8 cellular contexts compared by ENCODE assay signal in genomic region chr9:69180670-69181069, GRCh38. TPM values are rescaled to one million over a fixed set of nuclear protein-coding genes. Genes with fewer than 3 reads are reported as not detected.
DNase-seq lines count a peak whose midpoint lies in the region; ATAC-seq and TF ChIP-seq lines count a peak whose summit lies in the region.

No MANE protein-coding gene starts in this region.

- no peak overlapping the region for H3K23ac ChIP-seq in mesenchymal stem cell (ENCODE audit: low read length in 2 of 2)

- no peak overlapping the region for H3K4me2 ChIP-seq in mesenchymal stem cell (ENCODE audit: low read length, poor library complexity, severe bottlenecking)

- no peak overlapping the region for H2BK120ac ChIP-seq in mesenchymal stem cell (ENCODE audit: low read depth, low read length)

- H3K4me1 ChIP-seq in mesenchymal stem cell (ENCODE audit: control insufficient read depth, insufficient read depth, low read depth, low read length) (peaks cover 7% of the 10 kb centered on the region), urinary bladder (ENCODE audit: insufficient read depth) (peaks cover 2% of the 10 kb centered on the region)

- H3K4me3 ChIP-seq in cardiac fibroblast (replicated peaks in 1 of 2; ENCODE audit: low read depth in 2 of 2, low read length in 2 of 2) (peak overlapping the region in 1 of 2 donors; percentile 4), mesenchymal stem cell (ENCODE audit: insufficient read depth in 1 of 2, low read depth in 1 of 2, low read length in 2 of 2) (no peak overlapping the region), urinary bladder (ENCODE audit: low read depth, low read length) (no peak overlapping the region)

- H3K27me3 ChIP-seq in mesenchymal stem cell (ENCODE audit: control insufficient read depth in 1 of 2, insufficient read depth in 1 of 2, low read length in 2 of 2), result no peaks in the 10 kb centered on the region

- peaks cover 10% of the 10 kb centered on the region for H3K36me3 Mint-ChIP-seq in stimulated activated memory B cell treated with anti-CD40 and anti-IgM and Interleukin-4, amounts not matched to agents 10 μg/mL and 1 μg/mL and 100 μg/mL, for 72 hours

- no peak overlapping the region for H2AFZ ChIP-seq in mesenchymal stem cell (ENCODE audit: low read depth, low read length)

- H4K91ac ChIP-seq in mesenchymal stem cell (ENCODE audit: low read length), result no peak overlapping the region

- H3K9ac ChIP-seq in mesenchymal stem cell (ENCODE audit: low read length), result peak overlapping the region; percentile 59

- no peak overlapping the region for H3K18ac ChIP-seq in mesenchymal stem cell (ENCODE audit: low read depth in 1 of 2, low read length in 2 of 2)

- no peak overlapping the region for H4K8ac ChIP-seq in mesenchymal stem cell (ENCODE audit: low read length)

- peak overlapping the region; percentile 78 for H3K27ac ChIP-seq in mesenchymal stem cell (ENCODE audit: low read length, poor library complexity, severe bottlenecking)
- peak overlapping the region; percentile 18 for H3K27ac ChIP-seq in urinary bladder (ENCODE audit: low read depth)

- H2BK12ac ChIP-seq in mesenchymal stem cell (ENCODE audit: low read length in 2 of 2), result no peak overlapping the region

- H3K79me1 ChIP-seq in mesenchymal stem cell (replicated peaks; ENCODE audit: low read length, poor library complexity, severe bottlenecking), result peaks cover 22% of the 10 kb centered on the region

- no peak for TF ChIP-seq CTCF in cardiac fibroblast (IDR thresholded peaks at IDR 0.05; ENCODE audit: low read depth, low read length)

- no peak overlapping the region for H2AK5ac ChIP-seq in mesenchymal stem cell (ENCODE audit: low read length, severe bottlenecking)

- peaks cover 15% of the 10 kb centered on the region for H3K4me1 Mint-ChIP-seq in stimulated activated memory B cell treated with anti-CD40 and anti-IgM and Interleukin-4, amounts not matched to agents 10 μg/mL and 1 μg/mL and 100 μg/mL, for 72 hours

- no peak overlapping the region for H3K4me3 Mint-ChIP-seq in stimulated activated memory B cell treated with anti-CD40 and anti-IgM and Interleukin-4, amounts not matched to agents 10 μg/mL and 1 μg/mL and 100 μg/mL, for 72 hours

- 0% methylated on average over 2 of the region's 2 CpGs for WGBS in mesenchymal stem cell
- WGBS in urinary bladder, result 20% methylated on average over 2 of the region's 2 CpGs

- no peaks in the 10 kb centered on the region for H3K27me3 Mint-ChIP-seq in stimulated activated memory B cell treated with anti-CD40 and anti-IgM and Interleukin-4, amounts not matched to agents 10 μg/mL and 1 μg/mL and 100 μg/mL, for 72 hours

- H3K36me3 ChIP-seq in mesenchymal stem cell (ENCODE audit: control insufficient read depth in 1 of 2, insufficient read depth in 2 of 2, low read depth in 1 of 2, low read length in 2 of 2), result no peaks in the 10 kb centered on the region
- peaks cover 2% of the 10 kb centered on the region for H3K36me3 ChIP-seq in urinary bladder (ENCODE audit: insufficient read depth)

- DNase-seq in activated T-cell treated with anti-CD3 and anti-CD28 coated beads for 4 hours (peak; percentile 9), SW480 (ENCODE audit: low spot score) (peak; percentile 94), cardiac fibroblast (ENCODE audit: low read depth in 2 of 2) (peak; percentile 94 to 98), mesenchymal stem cell (peak; percentile 96), DMS114 treated with DMSO at 0.1 percent for 48 hours (lab: John Stamatoyannopoulos, UW; ENCODE audit: unreplicated experiment) (no peak)
- no peak for DNase-seq in activated T-cell treated with anti-CD3 and anti-CD28 coated beads, Interleukin-2, amount 50 U/mL, for 1 hour

- ATAC-seq in stimulated activated memory B cell treated with anti-CD40 and anti-IgM and Interleukin-4, amounts not matched to agents 10 μg/mL and 1 μg/mL and 100 μg/mL, for 72 hours, result no peak

- H3K9me3 Mint-ChIP-seq in stimulated activated memory B cell treated with anti-CD40 and anti-IgM and Interleukin-4, amounts not matched to agents 10 μg/mL and 1 μg/mL and 100 μg/mL, for 72 hours, result no peaks in the 10 kb centered on the region

- no peak overlapping the region for H2BK5ac ChIP-seq in mesenchymal stem cell (ENCODE audit: low read depth, low read length, poor library complexity, severe bottlenecking)

- no peaks in the 10 kb centered on the region for H3K9me3 ChIP-seq in mesenchymal stem cell (ENCODE audit: control insufficient read depth, low read length)

- H3K27ac Mint-ChIP-seq in stimulated activated memory B cell treated with anti-CD40 and anti-IgM and Interleukin-4, amounts not matched to agents 10 μg/mL and 1 μg/mL and 100 μg/mL, for 72 hours, result no peak overlapping the region

- H3K4ac ChIP-seq in mesenchymal stem cell (ENCODE audit: low read depth in 1 of 2, low read length in 2 of 2), result no peak overlapping the region

- H2BK15ac ChIP-seq in mesenchymal stem cell (ENCODE audit: low read depth, poor library complexity, severe bottlenecking), result no peak overlapping the region

- no peak overlapping the region for H3K14ac ChIP-seq in mesenchymal stem cell (ENCODE audit: low read length in 2 of 2)

RNA-seq across cellular contexts. Expression of gene TJP2, which starts 6.6 kb away (rescaled TPM):
- 14.6 TPM for polyA plus RNA-seq in mesenchymal stem cell (2013, experiment 1 of 2)
- polyA plus RNA-seq in mesenchymal stem cell (2013, experiment 2 of 2), result 13.8 TPM
- 72.1 TPM for total RNA-seq in urinary bladder
- 56.3 TPM for polyA plus RNA-seq in urinary bladder

Comparison
In these comparisons a context has a peak if more than half of its experiments do, and no peak if none do; other contexts are left out.
1. DNase-seq: peak in activated T-cell treated with anti-CD3 and anti-CD28 coated beads for 4 hours (single experiment), SW480 (single experiment), cardiac fibroblast (2 of 2) and mesenchymal stem cell (single experiment); none in activated T-cell treated with anti-CD3 and anti-CD28 coated beads, Interleukin-2, amount 50 U/mL, for 1 hour (single experiment) and DMS114 treated with DMSO at 0.1 percent for 48 hours (single experiment).